Comparison of ENCODE assay signal across 8 cellular contexts in genomic region chr14:20343855-20344205, GRCh38.
A peak's percentile ranks its signal among the peaks of the same experiment; 100 is the strongest.
DNase-seq lines count a peak whose midpoint lies in the region; ATAC-seq and TF ChIP-seq lines count a peak whose summit lies in the region.

No MANE protein-coding gene starts in this region.

- no peaks in the 10 kb centered on the region for H3K9me3 ChIP-seq in OCI-LY1 (ENCODE audit: low read length)

- H3K4me1 Mint-ChIP-seq in effector memory CD8-positive, alpha-beta T cell (ENCODE audit: low read depth in 2 of 2), result peaks cover 9 to 17% of the 10 kb centered on the region in 2 donors
- peaks cover 6% of the 10 kb centered on the region for H3K4me1 Mint-ChIP-seq in nephron

- no peak overlapping the region; the same call in 1 of the 2 replicates for H2AFZ ChIP-seq in OCI-LY1 (ENCODE audit: low read length)

- no peaks in the 10 kb centered on the region for H3K9me2 ChIP-seq in OCI-LY1 (ENCODE audit: low read depth, low read length)

- peaks cover 14% of the 10 kb centered on the region for H3K4me1 ChIP-seq in OCI-LY1 (ENCODE audit: insufficient read depth, low read length, severe bottlenecking)

- H3K4me3 Mint-ChIP-seq in effector memory CD8-positive, alpha-beta T cell, result peak overlapping the region; percentile 91 to 94
- peak overlapping the region; percentile 89 to 93 (median 89) for H3K4me3 Mint-ChIP-seq in nephron

- DNase-seq in DMS53 (lab: John Stamatoyannopoulos, UW) (peak; percentile 28), DMS53 treated with DMSO at 0.1 percent for 48 hours (lab: John Stamatoyannopoulos, UW; ENCODE audit: unreplicated experiment) (no peak), epidermal melanocyte (ENCODE audit: insufficient read length, low spot score) (no peak), NOMO-1 treated with dmso at 0.1 percent for 144 hours (lab: John Stamatoyannopoulos, UW; ENCODE audit: unreplicated experiment) (no peak)
- no peak for DNase-seq in effector memory CD8-positive, alpha-beta T cell

- H3K4me3 ChIP-seq in OCI-LY1 (ENCODE audit: low read depth, low read length, poor library complexity, severe bottlenecking), result peak overlapping the region; percentile 77

- no peaks in the 10 kb centered on the region for H3K79me2 ChIP-seq in OCI-LY1 (ENCODE audit: insufficient read depth, low read length)

- peak overlapping the region; percentile 82 for H3K4me2 ChIP-seq in OCI-LY1 (ENCODE audit: low read length)

- ATAC-seq in effector memory CD8-positive, alpha-beta T cell (replicated peaks), result no peak
- no peak for ATAC-seq in GM18505 (IDR thresholded peaks at IDR 0.05; ENCODE audit: unreplicated experiment)

- H3K27ac ChIP-seq in OCI-LY1 (ENCODE audit: low read depth, low read length, poor library complexity, severe bottlenecking), result peak overlapping the region; percentile 72

- H3K36me3 Mint-ChIP-seq in effector memory CD8-positive, alpha-beta T cell (ENCODE audit: insufficient read depth), result peaks cover 27% of the 10 kb centered on the region
- peaks cover 23% of the 10 kb centered on the region for H3K36me3 Mint-ChIP-seq in nephron (ENCODE audit: low read depth)

- H3K27me3 ChIP-seq in OCI-LY1 (ENCODE audit: insufficient read depth, low read length), result no peaks in the 10 kb centered on the region

- H3K27ac Mint-ChIP-seq in effector memory CD8-positive, alpha-beta T cell, result peak overlapping the region; percentile 97 to 99
- H3K27ac Mint-ChIP-seq in nephron, result peak overlapping the region; percentile 88 to 99 (median 91)

- TF ChIP-seq CTCF in OCI-LY1 (IDR thresholded peaks at IDR 0.05; ENCODE audit: low read length), result no peak
- no peak for TF ChIP-seq CTCF in nephron (IDR thresholded peaks at IDR 0.05; ENCODE audit: unreplicated experiment in 3 of 3)

- peak overlapping the region; percentile 80 for H3K9ac ChIP-seq in OCI-LY1 (ENCODE audit: low read length)

- no peaks in the 10 kb centered on the region for H4K20me1 ChIP-seq in OCI-LY1 (ENCODE audit: insufficient read depth, low read length)

- H3K36me3 ChIP-seq in OCI-LY1 (ENCODE audit: insufficient read depth, low read length), result peaks cover 36% of the 10 kb centered on the region

- H3F3A ChIP-seq in OCI-LY1 (ENCODE audit: insufficient read depth, low read length), result no peaks in the 10 kb centered on the region

- no peaks in the 10 kb centered on the region for H3K27me3 Mint-ChIP-seq in effector memory CD8-positive, alpha-beta T cell
- peaks cover 4% of the 10 kb centered on the region for H3K27me3 Mint-ChIP-seq in nephron (ENCODE audit: low read depth)

- TF ChIP-seq POLR2A in GM18505 (IDR thresholded peaks at IDR 0.05; ENCODE audit: borderline replicate concordance, extremely low read depth, insufficient read depth, insufficient read length), result no peak

- no peaks in the 10 kb centered on the region for H3K9me3 Mint-ChIP-seq in effector memory CD8-positive, alpha-beta T cell
- no peaks in the 10 kb centered on the region for H3K9me3 Mint-ChIP-seq in nephron
